In the genomic region with DNA sequence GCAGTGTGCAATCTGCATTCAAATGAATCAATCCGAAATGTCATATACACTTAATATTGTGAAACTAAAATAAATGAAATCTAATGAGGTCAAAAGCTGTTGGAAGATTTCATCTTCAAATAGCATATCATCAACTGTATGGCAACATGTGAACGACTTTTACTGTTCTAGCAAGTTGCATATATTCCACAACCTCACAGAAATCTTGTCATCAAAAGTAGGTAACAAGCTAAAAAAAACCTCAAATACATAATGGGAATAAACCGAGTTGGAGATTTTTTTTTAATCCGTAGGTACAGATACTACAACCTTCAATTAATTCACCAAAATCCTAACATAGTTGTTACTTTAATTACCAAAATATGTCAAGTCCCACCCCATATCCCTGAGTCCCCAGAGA, we compare ENCODE assay signal across 8 cellular contexts. TPM values are rescaled to one million over a fixed set of nuclear protein-coding genes. Genes with fewer than 3 reads are reported as not detected.
A peak's percentile ranks its signal among the peaks of the same experiment; 100 is the strongest.
DNase-seq lines count a peak whose midpoint lies in the region; ATAC-seq, FAIRE-seq and TF ChIP-seq lines count a peak whose summit lies in the region.

No MANE protein-coding gene starts in this region.

- H3K9me3 ChIP-seq in effector memory CD4-positive, alpha-beta T cell (ENCODE audit: control insufficient read depth, low read length), result no peaks in the 10 kb centered on the region
- H3K9me3 ChIP-seq in neutrophil, result no peaks in the 10 kb centered on the region

- H3K27ac ChIP-seq in effector memory CD4-positive, alpha-beta T cell (ENCODE audit: insufficient read depth, low read length, poor library complexity, severe bottlenecking), result peak overlapping the region; percentile 94
- peak overlapping the region; percentile 100 for H3K27ac ChIP-seq in neutrophil

- H3K4me1 Mint-ChIP-seq in Calu3 (ENCODE audit: low read depth, unreplicated experiment), result peaks cover 15% of the 10 kb centered on the region

- H3K36me3 Mint-ChIP-seq in Calu3 (ENCODE audit: insufficient read depth, unreplicated experiment), result peaks cover 36% of the 10 kb centered on the region

- no peak for FAIRE-seq in HTR-8/SVneo (lab: Jason Lieb, UNC)

- no peaks in the 10 kb centered on the region for H3K27me3 Mint-ChIP-seq in Calu3 (ENCODE audit: unreplicated experiment)

- intact Hi-C loops in Calu3 (cut with micrococcal nuclease; ENCODE audit: unreplicated experiment), result loop anchor here (2.0 to 5.0 kb wide), 3 partner anchors 75 to 220 kb away; no protein-coding TSS in a partner anchor

- ATAC-seq in GM19455 (IDR thresholded peaks at IDR 0.05; ENCODE audit: unreplicated experiment) (no peak), HG02763 (IDR thresholded peaks at IDR 0.05; ENCODE audit: unreplicated experiment) (no peak)

- H3K36me3 ChIP-seq in effector memory CD4-positive, alpha-beta T cell (ENCODE audit: control insufficient read depth, insufficient read depth, low read length), result no peaks in the 10 kb centered on the region
- no peaks in the 10 kb centered on the region for H3K36me3 ChIP-seq in neutrophil

- peak overlapping the region; percentile 91 for H3K4me3 ChIP-seq in effector memory CD4-positive, alpha-beta T cell (ENCODE audit: insufficient read depth, low read depth, low read length, poor library complexity, severe bottlenecking)
- H3K4me3 ChIP-seq in neutrophil (ENCODE audit: low read depth in 1 of 2, low read length in 1 of 2), result peak overlapping the region; percentile 86 to 92

- CTCF ChIA-PET in Calu3 (lab: Charles Lee), result interaction anchor here (2.0 kb wide), 1 partner anchor 166 kb away, joined by 6 read pairs; no protein-coding TSS in a partner anchor

- no TSS peak for BruUV-seq in Calu3 (replicated peaks; lab: Mats Ljungman, UMichigan)

- H3K27me3 ChIP-seq in effector memory CD4-positive, alpha-beta T cell (replicated peaks; ENCODE audit: control insufficient read depth, insufficient read depth, low read length, poor library complexity, severe bottlenecking), result no peaks in the 10 kb centered on the region
- no peaks in the 10 kb centered on the region for H3K27me3 ChIP-seq in neutrophil

- TF ChIP-seq CTCF in Calu3 (IDR thresholded peaks at IDR 0.05; ENCODE audit: unreplicated experiment), result no peak
- TF ChIP-seq CTCF in neutrophil (IDR thresholded peaks at IDR 0.05), result no peak

- H3K27ac Mint-ChIP-seq in Calu3 (ENCODE audit: unreplicated experiment), result peak overlapping the region; percentile 42

- peak overlapping the region; percentile 80 for H3K4me3 Mint-ChIP-seq in Calu3 (ENCODE audit: low read depth, unreplicated experiment)

- peaks cover 17% of the 10 kb centered on the region for H3K4me1 ChIP-seq in effector memory CD4-positive, alpha-beta T cell (ENCODE audit: control insufficient read depth, insufficient read depth, low read length, poor library complexity, severe bottlenecking)
- peaks cover 62 to 66% of the 10 kb centered on the region in 2 experiments for H3K4me1 ChIP-seq in neutrophil (ENCODE audit: control insufficient read depth in 1 of 2, insufficient read depth in 1 of 2, low read depth in 1 of 2, low read length in 1 of 2)

- H3K9me3 Mint-ChIP-seq in Calu3 (ENCODE audit: low read depth, unreplicated experiment), result no peaks in the 10 kb centered on the region

- DNase-seq in Calu3 (no peak), NCI-H748 treated with DMSO at 0.1 percent for 48 hours (lab: John Stamatoyannopoulos, UW) (peak; percentile 26), HTR-8/SVneo (ENCODE audit: insufficient read length, low spot score) (no peak), occipital lobe (lab: John Stamatoyannopoulos, UW) (no peak)
- DNase-seq in effector memory CD4-positive, alpha-beta T cell, result no peak

RNA-seq across cellular contexts. Expression of a gene that starts 1.1 kb away (rescaled TPM):
- 73.1 and 80.8 TPM in 2 replicates for total RNA-seq in Calu3 (2022)
- total RNA-seq in occipital lobe, result 44.9 TPM

RNA-seq across cellular contexts. Expression of a gene that starts 47.6 kb away (rescaled TPM):
- total RNA-seq in Calu3 (2022) (24.4 and 27.3 TPM in 2 replicates), occipital lobe (21.4 TPM)
